9 cellular contexts compared by ENCODE assay signal in the genomic region with DNA sequence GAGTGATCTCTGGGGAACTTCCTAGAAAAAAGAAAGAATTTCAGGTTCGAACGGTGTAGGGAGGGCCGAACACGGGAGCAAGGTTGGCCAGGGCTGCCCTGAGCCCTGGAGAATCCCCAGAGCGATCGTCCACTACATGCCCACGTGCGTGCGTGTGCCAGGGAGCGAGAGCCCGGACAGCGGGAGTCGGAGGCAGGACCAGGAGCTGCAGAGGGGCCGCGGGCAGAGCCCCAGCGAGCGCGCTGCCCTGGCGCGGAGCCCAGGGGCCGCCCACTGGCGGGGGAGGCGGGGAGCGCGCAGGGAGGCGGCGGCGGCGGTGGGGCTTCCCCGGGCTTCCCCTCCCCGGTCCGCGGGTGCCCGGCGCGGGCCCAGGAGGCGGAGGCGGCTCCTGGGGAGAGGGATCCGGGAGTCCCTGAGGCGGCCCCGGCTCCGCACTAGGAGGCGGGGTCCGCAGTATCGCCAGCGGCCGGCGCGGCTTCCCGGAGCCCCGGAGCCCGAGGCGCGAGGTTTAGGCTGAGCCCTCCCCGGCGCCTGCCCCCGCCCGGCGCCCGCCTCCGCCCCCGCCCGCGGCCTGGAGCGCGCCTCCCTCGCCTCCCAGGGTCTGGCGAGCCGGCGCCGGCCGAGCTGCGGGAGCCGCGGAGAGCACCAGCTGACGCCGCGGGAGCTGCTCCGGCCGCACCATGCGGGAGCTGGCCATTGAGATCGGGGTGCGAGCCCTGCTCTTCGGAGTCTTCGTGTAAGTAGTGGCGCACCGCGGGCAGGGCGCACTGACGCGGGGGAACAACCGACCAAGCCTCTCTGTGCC. TPM values are rescaled to one million over a fixed set of nuclear protein-coding genes. Genes with fewer than 3 reads are reported as not detected.
DNase-seq lines count a peak whose midpoint lies in the region; ATAC-seq, FAIRE-seq and TF ChIP-seq lines count a peak whose summit lies in the region.
"Had no signal": no experiment of that assay in that cellular context is flagged by ENCODE, and none has a peak within 500 bp of the region (broad histone marks: within the 10 kb centered on the region; RNA-seq: fewer than 3 reads in every experiment).

TSS of gene PLPP4 (plus strand) at position 602 of the 805 bp plus-strand sequence. CDS start at position 681, 79 bp downstream.

- H3K27ac ChIP-seq in H1 (ENCODE audit: low read depth, low read length) (no peak within 1 kb of the TSS), tibial artery (no peak within 1 kb of the TSS)

- no peak within 1 kb of the TSS for H3K9ac ChIP-seq in H1 (replicated peaks in 1 of 4; ENCODE audit: extremely low read depth in 1 of 4, low read depth in 3 of 4, low read length in 3 of 4)

- H3K23ac ChIP-seq in H1 (ENCODE audit: insufficient read length): no peak within 1 kb of the TSS

- no peaks in the 10 kb centered on the region for H3K9me3 Mint-ChIP-seq in memory B cell
- no peaks in the 10 kb centered on the region for H3K9me3 Mint-ChIP-seq in activated CD4-positive, alpha-beta memory T cell treated with anti-CD3 and anti-CD28 coated beads, Interleukin-2, amount 10 ng/mL, durations not matched to agents 7 days and 5 days

- H3K4me2 ChIP-seq in H1 (ENCODE audit: insufficient read depth in 1 of 2, low read depth in 2 of 2, low read length in 2 of 2): peak within 1 kb of the TSS; percentile 65 to 95

- no peak within 1 kb of the TSS for H3K27ac Mint-ChIP-seq in memory B cell
- H3K27ac Mint-ChIP-seq in activated CD4-positive, alpha-beta memory T cell treated with anti-CD3 and anti-CD28 coated beads, Interleukin-2, amount 10 ng/mL, durations not matched to agents 7 days and 5 days: no peak within 1 kb of the TSS

- no peak within 1 kb of the TSS for H2BK120ac ChIP-seq in H1 (replicated peaks; ENCODE audit: low read depth, low read length)

- CTCF ChIA-PET in H1 (lab: Charles Lee; ENCODE audit: partially characterized antibody): interaction anchor here (0.7 to 1.2 kb wide), 3 partner anchors 9 to 18 kb away, joined by 3 read pairs; no protein-coding TSS in a partner anchor
- CTCF ChIA-PET in activated CD4-positive, alpha-beta memory T cell treated with anti-CD3 and anti-CD28 coated beads, Interleukin-2, amount 10 ng/mL, durations not matched to agents 7 days and 5 days (lab: Charles Lee): no interaction called here

- TF ChIP-seq RAD21 in H1 (IDR thresholded peaks at IDR 0.05 in 1 of 2, conservative IDR thresholded peaks at IDR 0.05 in 1 of 2; ENCODE audit: low read depth in 2 of 2, low read length in 2 of 2): no peak

- ATAC-seq in memory B cell (ENCODE audit: low read depth) (no peak), GM21825 (IDR thresholded peaks at IDR 0.05; ENCODE audit: unreplicated experiment) (no peak)

- TF ChIP-seq EP300 in H1 (IDR thresholded peaks at IDR 0.05; ENCODE audit: borderline replicate concordance in 1 of 2, low read depth in 2 of 2, low read length in 2 of 2): no peak

- H3K4me1 Mint-ChIP-seq in memory B cell: peaks cover 2% of the 10 kb centered on the region
- H3K4me1 Mint-ChIP-seq in activated CD4-positive, alpha-beta memory T cell treated with anti-CD3 and anti-CD28 coated beads, Interleukin-2, amount 10 ng/mL, durations not matched to agents 7 days and 5 days: peaks cover 2% of the 10 kb centered on the region

- DNase-seq in DMS79 treated with DMSO at 0.1 percent for 48 hours (lab: John Stamatoyannopoulos, UW): peak; percentile 28
- no peak for DNase-seq in DMS79 (lab: John Stamatoyannopoulos, UW)
- peak; percentile 54 for DNase-seq in NCI-H446 treated with DMSO at 0.1 percent for 48 hours (lab: John Stamatoyannopoulos, UW)
- DNase-seq in H1 (ENCODE audit: low read depth in 1 of 2, low spot score in 2 of 2): peak in 1 of 2 experiments; percentile 65
- no peak for DNase-seq in memory B cell (ENCODE audit: low spot score in 2 of 2)
- no peak for DNase-seq in tibial artery
- no peak for DNase-seq in activated CD4-positive, alpha-beta memory T cell treated with anti-CD3 and anti-CD28 coated beads, Interleukin-2, amount 10 ng/mL, durations not matched to agents 7 days and 5 days

- TF ChIP-seq CTCF in H1 (IDR thresholded peaks at IDR 0.05; ENCODE audit: control extremely low read depth in 1 of 3, insufficient read depth in 1 of 3, low read depth in 1 of 3, low read length in 3 of 3): no peak
- no peak for TF ChIP-seq CTCF in tibial artery (IDR thresholded peaks at IDR 0.05)

- no peak within 1 kb of the TSS; the same call in 1 of the 2 replicates for H3K18ac ChIP-seq in H1 (ENCODE audit: extremely low read depth, low read length)

- H3K56ac ChIP-seq in H1 (replicated peaks; ENCODE audit: insufficient read length, low read depth, low read length): no peak within 1 kb of the TSS

- peak within 1 kb of the TSS; percentile 58 for H4K8ac ChIP-seq in H1 (ENCODE audit: extremely low read depth, insufficient read depth, low read length)

- H3K4me3 ChIP-seq in H1 (ENCODE audit: extremely low read depth in 1 of 4, insufficient read depth in 2 of 4, low read depth in 3 of 4, low read length in 4 of 4) (peak within 1 kb of the TSS; percentile 43 to 67 (median 58)), tibial artery (peak within 1 kb of the TSS; percentile 35 to 54)

- H2AFZ ChIP-seq in H1 (ENCODE audit: low read length): peak within 1 kb of the TSS; percentile 81; the same call in 1 of the 2 replicates

- no peaks in the 10 kb centered on the region for H3K79me2 ChIP-seq in H1 (ENCODE audit: control insufficient read depth in 1 of 2, insufficient read depth in 2 of 2, low read length in 2 of 2)

- no peak within 1 kb of the TSS; the same call in 1 of the 2 replicates for H2BK15ac ChIP-seq in H1 (ENCODE audit: low read length)

- no peaks in the 10 kb centered on the region for H4K20me1 ChIP-seq in H1 (replicated peaks in 1 of 2; ENCODE audit: control insufficient read depth in 1 of 2, insufficient read depth in 2 of 2, low read length in 2 of 2)

- no peak within 1 kb of the TSS for H2BK5ac ChIP-seq in H1 (ENCODE audit: low read depth, low read length)

- H4K5ac ChIP-seq in H1 (ENCODE audit: insufficient read length, low read depth, low read length): no peak within 1 kb of the TSS

- intact Hi-C loops in tibial artery (cut with DNase I; ENCODE audit: low total_unique reads): no loop called here

- H3K36me3 ChIP-seq in H1 (ENCODE audit: control insufficient read depth in 2 of 4, insufficient read depth in 4 of 4, low read length in 3 of 4) (peaks cover 0 to 2% (median 0%) of the 10 kb centered on the region in 4 experiments; a peak in 1 of 8 replicates), tibial artery (no peaks in the 10 kb centered on the region)

- H3K4me1 ChIP-seq in H1 (replicated peaks in 1 of 4; ENCODE audit: control insufficient read depth in 3 of 4, insufficient read depth in 4 of 4, low read length in 3 of 4): peaks cover 0 to 8% (median 3%) of the 10 kb centered on the region in 4 experiments; a peak in 6 of 7 replicates
- peaks cover 0 to 23% (median 14%) of the 10 kb centered on the region in 4 donors for H3K4me1 ChIP-seq in tibial artery

- H2BK12ac ChIP-seq in H1 (ENCODE audit: low read depth, low read length): 0 out of 2 replicates have a peak within 1 kb of the TSS, but pooled peaks have one; percentile 9

- no peaks in the 10 kb centered on the region for H3K36me3 Mint-ChIP-seq in memory B cell
- no peaks in the 10 kb centered on the region for H3K36me3 Mint-ChIP-seq in activated CD4-positive, alpha-beta memory T cell treated with anti-CD3 and anti-CD28 coated beads, Interleukin-2, amount 10 ng/mL, durations not matched to agents 7 days and 5 days (ENCODE audit: low read depth)

- no peak within 1 kb of the TSS for H3K14ac ChIP-seq in H1 (ENCODE audit: insufficient read length)

- FAIRE-seq in H1 (lab: Jason Lieb, UNC): no peak
- FAIRE-seq: A204.1 had no signal

- POLR2A ChIA-PET in H1 (lab: Charles Lee; ENCODE audit: partially characterized antibody): no interaction called here
- POLR2A ChIA-PET in activated CD4-positive, alpha-beta memory T cell treated with anti-CD3 and anti-CD28 coated beads, Interleukin-2, amount 10 ng/mL, durations not matched to agents 7 days and 5 days (lab: Charles Lee): no interaction called here

- no peak within 1 kb of the TSS for H3K4ac ChIP-seq in H1 (replicated peaks; ENCODE audit: insufficient read length, low read depth, low read length)

- no peak within 1 kb of the TSS for H2AK5ac ChIP-seq in H1 (ENCODE audit: low read depth, low read length)

- H3K27me3 ChIP-seq in H1 (replicated peaks in 1 of 4; ENCODE audit: control insufficient read depth in 3 of 4, extremely low read depth in 1 of 4, insufficient read depth in 3 of 4, low read length in 3 of 4) (peaks cover 15 to 42% (median 36%) of the 10 kb centered on the region in 4 experiments), tibial artery (peaks cover 0 to 51% of the 10 kb centered on the region in 2 donors)

- H3K4me3 Mint-ChIP-seq in memory B cell: peak within 1 kb of the TSS; percentile 71
- H3K4me3 Mint-ChIP-seq in activated CD4-positive, alpha-beta memory T cell treated with anti-CD3 and anti-CD28 coated beads, Interleukin-2, amount 10 ng/mL, durations not matched to agents 7 days and 5 days: no peak within 1 kb of the TSS

- no peak within 1 kb of the TSS for H2BK20ac ChIP-seq in H1 (ENCODE audit: low read length)

- H4K91ac ChIP-seq in H1 (replicated peaks; ENCODE audit: insufficient read length, low read length): no peak within 1 kb of the TSS

- H3K9me3 ChIP-seq in H1 (ENCODE audit: insufficient read depth in 2 of 2, low read depth in 1 of 2, low read length in 1 of 2): no peaks in the 10 kb centered on the region
- H3K9me3 ChIP-seq in tibial artery: no peaks in the 10 kb centered on the region

- peaks cover 11% of the 10 kb centered on the region for H3K27me3 Mint-ChIP-seq in memory B cell
- H3K27me3 Mint-ChIP-seq in activated CD4-positive, alpha-beta memory T cell treated with anti-CD3 and anti-CD28 coated beads, Interleukin-2, amount 10 ng/mL, durations not matched to agents 7 days and 5 days: peaks cover 29% of the 10 kb centered on the region

- TF ChIP-seq POLR2A in H1 (IDR thresholded peaks at IDR 0.05; ENCODE audit: control extremely low read depth in 1 of 2, low read depth in 2 of 2, low read length in 2 of 2): no peak

- 6% methylated on average over 26 of the region's 92 CpGs; no CpG with 5 or more reads in 1 of the 2 experiments for WGBS in H1 (ENCODE audit: extremely low coverage in 1 of 2, insufficient coverage in 1 of 2, insufficient read length in 1 of 2, insufficient replicate concordance in 2 of 2, low coverage in 1 of 2, low lambda C conversion rate in 2 of 2, missing lambda C conversion rate in 1 of 2), 2 experiments

- no peaks in the 10 kb centered on the region for H3K79me1 ChIP-seq in H1 (ENCODE audit: low read depth, low read length)

- peaks cover 8% of the 10 kb centered on the region; the same call in 1 of the 2 replicates for H3K23me2 ChIP-seq in H1 (ENCODE audit: low read depth, low read length)

RNA-seq across cellular contexts. Expression of gene PLPP4, which starts in this region (rescaled TPM):
- not detected in 2 replicates for total RNA-seq in H1 (2021; fragmentation: NEBNext Ultra II Directional; extraction: Animal tissue kit (Norgen Biotek cat#: 25700))
- polyA plus RNA-seq in H1 (2011; rRNA removed): 0.27 and 0.30 TPM in 2 replicates
- 0.09 TPM for polyA plus RNA-seq in H1 (2011; cell fraction: cytosol; rRNA removed)
- 0.58 TPM for polyA plus RNA-seq in H1 (2011; cell fraction: nucleus; rRNA removed)
- polyA plus RNA-seq in H1 (2012, experiment 1 of 2): 0.14 TPM in 1 of 4 replicates, not detected in the others
- 0.24 TPM for polyA plus RNA-seq in H1 (2012, experiment 2 of 2)
- 0.04 TPM for polyA plus RNA-seq in H1 (2013, experiment 1 of 2)
- polyA plus RNA-seq in H1 (2013, experiment 2 of 2): 0.20 TPM
- polyA minus RNA-seq in H1 (2011; rRNA and poly(A)+ RNA removed): 0.71 TPM in 1 of 2 replicates, not detected in the other
- not detected for polyA minus RNA-seq in H1 (2011; cell fraction: cytosol; rRNA and poly(A)+ RNA removed)
- polyA minus RNA-seq in H1 (2011; cell fraction: nucleus; rRNA and poly(A)+ RNA removed): not detected
- total RNA-seq in activated CD4-positive, alpha-beta memory T cell treated with anti-CD3 and anti-CD28 coated beads, Interleukin-2, amount 10 ng/mL, durations not matched to agents 7 days and 5 days: not detected

Comparison
In these comparisons a context has a peak if more than half of its experiments do, and no peak if none do; other contexts are left out.
1. DNase-seq: peak in DMS79 treated with DMSO at 0.1 percent for 48 hours (single experiment) and NCI-H446 treated with DMSO at 0.1 percent for 48 hours (single experiment); none in DMS79 (single experiment), memory B cell (0 of 2), tibial artery (0 of 2) and activated CD4-positive, alpha-beta memory T cell treated with anti-CD3 and anti-CD28 coated beads, Interleukin-2, amount 10 ng/mL, durations not matched to agents 7 days and 5 days (single experiment).